22 cellular contexts compared by ENCODE assay signal in the genomic region with DNA sequence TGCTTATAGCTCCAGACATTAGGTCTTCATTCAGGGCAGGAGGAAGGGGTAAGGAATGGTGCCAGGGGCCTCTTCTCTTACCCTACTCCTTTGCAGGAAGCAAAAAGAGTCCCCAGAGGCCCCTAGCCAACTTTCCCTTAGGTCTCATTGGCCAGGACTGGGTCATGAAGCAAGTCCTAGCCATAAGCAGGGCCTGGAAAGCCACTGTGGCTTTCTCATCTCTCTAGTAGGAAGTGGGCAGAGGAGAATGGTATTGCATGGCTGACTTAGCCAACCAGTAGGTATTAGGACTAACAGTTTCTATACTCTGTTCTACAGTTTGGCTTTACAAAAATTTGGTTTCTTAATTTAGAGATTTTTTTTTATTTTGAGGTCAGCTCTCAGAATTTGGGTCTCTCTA. TPM values are rescaled to one million over a fixed set of nuclear protein-coding genes. Genes with fewer than 3 reads are reported as not detected.
DNase-seq lines count a peak whose midpoint lies in the region; ATAC-seq, FAIRE-seq and TF ChIP-seq lines count a peak whose summit lies in the region.
"Had no signal": no experiment of that assay in that cellular context is flagged by ENCODE, and none has a peak within 500 bp of the region (broad histone marks: within the 10 kb centered on the region; RNA-seq: fewer than 3 reads in every experiment).

No MANE protein-coding gene starts in this region.

- no peaks in the 10 kb centered on the region for H3K36me3 ChIP-seq in GM12878 (ENCODE audit: control insufficient read depth in 2 of 2, insufficient read depth in 2 of 2, low read length in 1 of 2)
- no peaks in the 10 kb centered on the region for H3K36me3 ChIP-seq in psoas muscle (ENCODE audit: insufficient read depth in 1 of 2, low read depth in 1 of 2)
- no peaks in the 10 kb centered on the region for H3K36me3 ChIP-seq in gastrocnemius medialis

- BruUV-seq in GM12878 (replicated peaks; lab: Mats Ljungman, UMichigan): no TSS peak

- ATAC-seq in GM18858 (IDR thresholded peaks at IDR 0.05; ENCODE audit: unreplicated experiment) (peak; percentile 63), GM12878 (peak; percentile 61), psoas muscle (no peak), gastrocnemius medialis (no peak)
- ATAC-seq: Panc1, Right ventricle myocardium inferior, SK-N-SH treated with all-trans-retinoic acid at 6 μM for 48 hours, T-helper 17 cell had no signal

- no peak overlapping the region for H2AFZ ChIP-seq in GM12878 (ENCODE audit: control insufficient read depth, low read depth, low read length)

- H3K27ac ChIP-seq in GM12878 (ENCODE audit: control insufficient read depth, insufficient read depth) (no peak overlapping the region), psoas muscle (no peak overlapping the region), gastrocnemius medialis (no peak overlapping the region)

- TF ChIP-seq EP300 in GM12878 (IDR thresholded peaks at IDR 0.05; ENCODE audit: borderline replicate concordance in 1 of 2, control insufficient read depth in 1 of 2, low read depth in 2 of 2, low read length in 2 of 2): no peak

- POLR2A ChIA-PET in GM12878 (lab: Charles Lee): no interaction called here

- SMC1A ChIA-PET in GM12878 (lab: Charles Lee; ENCODE audit: uncharacterized antibody, unreplicated experiment): interaction anchor here (1.0 to 1.9 kb wide), 4 partner anchors 11 to 254 kb away, joined by 3 to 7 read pairs (median 4); no protein-coding TSS in a partner anchor

- H3K4me3 ChIP-seq in Jurkat, Clone E6-1 (ENCODE audit: low read length): no peak overlapping the region
- H3K4me3 ChIP-seq in NB4 (ENCODE audit: low read depth, low read length) (no peak overlapping the region), GM12878 (no peak overlapping the region), psoas muscle (no peak overlapping the region), gastrocnemius medialis (no peak overlapping the region)

- no peak for FAIRE-seq in GM12878 (lab: Jason Lieb, UNC)
- FAIRE-seq: D721Med, H1 had no signal

- in situ Hi-C loops in GM12878 (cut with MboI) (no loop called here), gastrocnemius medialis (cut with MboI; ENCODE audit: low sequenced_read_pairs in 4 of 4) (no loop called here)

- no peaks in the 10 kb centered on the region for H3K27me3 ChIP-seq in GM12878 (replicated peaks in 1 of 2; ENCODE audit: control insufficient read depth in 2 of 2, insufficient read depth in 2 of 2, low read length in 1 of 2)
- no peaks in the 10 kb centered on the region for H3K27me3 ChIP-seq in psoas muscle (ENCODE audit: insufficient read depth in 3 of 3, low read length in 2 of 3)
- no peaks in the 10 kb centered on the region for H3K27me3 ChIP-seq in gastrocnemius medialis

- peak; percentile 20 for DNase-seq in Jurkat, Clone E6-1 (ENCODE audit: low read depth, low spot score)
- DNase-seq in NB4 (ENCODE audit: low read depth) (peak; percentile 86), GM12878 (ENCODE audit: low read depth, low spot score) (no peak), NCI-H526 treated with DMSO at 0.1 percent for 48 hours (lab: John Stamatoyannopoulos, UW) (no peak), psoas muscle (no peak), gastrocnemius medialis (no peak)
- DNase-seq: CD8-positive, alpha-beta memory T cell; DMS79; KG1; NCI-H1417; NCI-H187 treated with DMSO at 0.1 percent for 48 hours; NCI-H69; T-helper 17 cell had no signal

- no peaks in the 10 kb centered on the region for H3K9me3 ChIP-seq in GM12878 (replicated peaks; ENCODE audit: control insufficient read depth, insufficient read depth, low read length)
- H3K9me3 ChIP-seq in psoas muscle: no peaks in the 10 kb centered on the region
- no peaks in the 10 kb centered on the region for H3K9me3 ChIP-seq in gastrocnemius medialis

- CTCF ChIA-PET in GM12878 (lab: Yijun Ruan, JAX): interaction anchor here (1.4 to 2.1 kb wide), 2 partner anchors 16 to 356 kb away, joined by 3 to 10 read pairs; no protein-coding TSS in a partner anchor

- no peaks in the 10 kb centered on the region for H3K79me2 ChIP-seq in GM12878 (ENCODE audit: control insufficient read depth, insufficient read depth, low read length)

- TF ChIP-seq POLR2A in NB4 (IDR thresholded peaks at IDR 0.05; ENCODE audit: extremely low read depth, insufficient read length) (no peak), GM12878 (IDR thresholded peaks at IDR 0.05; ENCODE audit: low read depth, low read length) (no peak), gastrocnemius medialis (IDR thresholded peaks at IDR 0.05) (no peak)

- RAD21 ChIA-PET in GM12878 (lab: Charles Lee; ENCODE audit: unreplicated experiment): interaction anchor here (1.1 kb wide), 1 partner anchor 150 kb away, joined by 3 read pairs; no protein-coding TSS in a partner anchor

- H3K4me1 ChIP-seq in GM12878 (ENCODE audit: control insufficient read depth, insufficient read depth, low read length) (no peaks in the 10 kb centered on the region), psoas muscle (no peaks in the 10 kb centered on the region), gastrocnemius medialis (no peaks in the 10 kb centered on the region)

- H3K4me2 ChIP-seq in GM12878 (ENCODE audit: control insufficient read depth, insufficient read depth): no peak overlapping the region

- H3K9ac ChIP-seq in GM12878 (ENCODE audit: control insufficient read depth, insufficient read depth, low read length): no peak overlapping the region

- TF ChIP-seq RAD21 in GM12878 (IDR thresholded peaks at IDR 0.05; ENCODE audit: insufficient read depth, low read depth, low read length): no peak

- intact Hi-C loops in GM12878 (cut with micrococcal nuclease; ENCODE audit: unreplicated experiment): no loop called here
- intact Hi-C loops in psoas muscle (cut with DNase I): no loop called here
- intact Hi-C loops in gastrocnemius medialis (cut with DNase I; ENCODE audit: low total_unique reads): no loop called here

- no peak for TF ChIP-seq CTCF in NB4 (IDR thresholded peaks at IDR 0.05; ENCODE audit: low read depth, low read length)
- TF ChIP-seq CTCF in GM12878 (IDR thresholded peaks at IDR 0.05 in 2 of 3, conservative IDR thresholded peaks at IDR 0.05 in 1 of 3; ENCODE audit: control insufficient read depth in 2 of 3, extremely low read depth in 1 of 3, insufficient read depth in 1 of 3, low read depth in 3 of 3, low read length in 3 of 3): no peak
- TF ChIP-seq CTCF in psoas muscle (IDR thresholded peaks at IDR 0.05): no peak
- TF ChIP-seq CTCF in gastrocnemius medialis (IDR thresholded peaks at IDR 0.05 in 4 of 5, conservative IDR thresholded peaks at IDR 0.05 in 1 of 5): no peak

- no peaks in the 10 kb centered on the region for H4K20me1 ChIP-seq in GM12878 (ENCODE audit: control insufficient read depth, insufficient read depth)

RNA-seq across cellular contexts. Expression of gene FAM228A, which starts 4.8 kb away (rescaled TPM):
- not detected for polyA plus RNA-seq in Jurkat, Clone E6-1 (2012; ENCODE audit: insufficient read depth, insufficient read length)
- 0.98 and 1.3 TPM in 2 replicates for total RNA-seq in GM12878 (2013; cell fraction: nucleolus; rRNA removed)
- 0.11 TPM in 1 of 2 replicates, not detected in the other for total RNA-seq in GM12878 (2014; rRNA removed)
- total RNA-seq in GM12878 (2014; rRNA removed; fragmentation: Illumina TruSeq; extraction: Trizol): not detected in 2 replicates
- not detected in 2 replicates for total RNA-seq in GM12878 (2021)
- polyA plus RNA-seq in GM12878 (2011; ENCODE audit: low read depth): not detected
- polyA plus RNA-seq in GM12878 (2011; rRNA removed): not detected in 2 replicates
- polyA plus RNA-seq in GM12878 (2011; cell fraction: cytosol; rRNA removed): not detected in 2 replicates
- 0.13 TPM in 1 of 2 replicates, not detected in the other for polyA plus RNA-seq in GM12878 (2011; cell fraction: nucleus; rRNA removed)
- not detected in 2 replicates for polyA plus RNA-seq in GM12878 (2012)
- polyA plus RNA-seq in GM12878 (2014; fragmentation: Illumina TruSeq; extraction: Trizol): 0.06 TPM in 1 of 2 replicates, not detected in the other
- polyA plus RNA-seq in GM12878 (2014; fragmentation: Nextera tagmentation; extraction: Ambion mirVana): not detected
- polyA plus RNA-seq in GM12878 (2014; rRNA removed): not detected in 2 replicates
- polyA plus RNA-seq in GM12878 (2016; fragmentation: Nextera tagmentation; extraction: Ambion mirVana): not detected
- not detected in 2 replicates for polyA minus RNA-seq in GM12878 (2011; rRNA and poly(A)+ RNA removed)
- polyA minus RNA-seq in GM12878 (2011; cell fraction: cytosol; rRNA and poly(A)+ RNA removed): not detected in 2 replicates
- polyA minus RNA-seq in GM12878 (2011; cell fraction: nucleus; rRNA and poly(A)+ RNA removed): not detected in 2 replicates
- total RNA-seq in psoas muscle: under 1 TPM in 3 of 4 donors, not detected in 1; 0.50 to 0.69 (median 0.58) TPM
- polyA plus RNA-seq in psoas muscle: under 1 TPM; 0.04 to 0.24 (median 0.23) TPM
- total RNA-seq in gastrocnemius medialis: under 1 TPM in 2 of 4 donors, not detected in 2; 0.39 to 0.41 TPM
- total RNA-seq: B cell; CD8-positive, alpha-beta memory T cell; G401; H1; MCF 10A had no signal
- polyA plus RNA-seq: CD8-positive, alpha-beta memory T cell; H1 had no signal

RNA-seq across cellular contexts. Expression of gene FAM228B, which starts 56.4 kb away (rescaled TPM):
- 3.1 TPM for polyA plus RNA-seq in Jurkat, Clone E6-1 (2012; ENCODE audit: insufficient read depth, insufficient read length)
- 26.7 and 29.3 TPM in 2 replicates for total RNA-seq in GM12878 (2013; cell fraction: nucleolus; rRNA removed)
- total RNA-seq in GM12878 (2014; rRNA removed) (7.7 and 8.2 TPM in 2 replicates), GM12878 (2014; rRNA removed; fragmentation: Illumina TruSeq; extraction: Trizol) (7.2 and 10.8 TPM in 2 replicates), GM12878 (2021) (8.8 TPM in 2 replicates), psoas muscle (10 to 100 TPM; 12.4 to 30.1 (median 12.8) TPM), gastrocnemius medialis (1 to 10 TPM; 3.0 to 6.7 (median 4.3) TPM)
- polyA plus RNA-seq in GM12878 (2011; ENCODE audit: low read depth): 8.3 TPM
- polyA plus RNA-seq in GM12878 (2011; rRNA removed) (3.9 and 6.9 TPM in 2 replicates), GM12878 (2014; fragmentation: Illumina TruSeq; extraction: Trizol) (5.5 and 10.3 TPM in 2 replicates), GM12878 (2014; fragmentation: Nextera tagmentation; extraction: Ambion mirVana) (1 to 10 TPM; 5.1 to 5.8 TPM), GM12878 (2014; rRNA removed) (4.2 and 6.4 TPM in 2 replicates), GM12878 (2016; fragmentation: Nextera tagmentation; extraction: Ambion mirVana) (10 to 100 TPM in 1 of 2 experiments, 1 to 10 TPM in 1; 7.8 to 11.0 TPM), psoas muscle (1 to 10 TPM; 2.5 to 6.9 (median 5.2) TPM)
- polyA plus RNA-seq in GM12878 (2011; cell fraction: cytosol; rRNA removed): 1.8 TPM in 2 replicates
- 4.1 and 6.0 TPM in 2 replicates for polyA plus RNA-seq in GM12878 (2011; cell fraction: nucleus; rRNA removed)
- 10.2 and 11.4 TPM in 2 replicates for polyA plus RNA-seq in GM12878 (2012)
- polyA minus RNA-seq in GM12878 (2011; rRNA and poly(A)+ RNA removed): 2.3 and 2.4 TPM in 2 replicates
- polyA minus RNA-seq in GM12878 (2011; cell fraction: cytosol; rRNA and poly(A)+ RNA removed): 3.6 TPM in 1 of 2 replicates, not detected in the other
- 4.2 and 6.8 TPM in 2 replicates for polyA minus RNA-seq in GM12878 (2011; cell fraction: nucleus; rRNA and poly(A)+ RNA removed)

RNA-seq across cellular contexts. Expression of gene PFN4, which starts 56.5 kb away (rescaled TPM):
- polyA plus RNA-seq in Jurkat, Clone E6-1 (2012; ENCODE audit: insufficient read depth, insufficient read length): not detected
- not detected in 2 replicates for total RNA-seq in GM12878 (2013; cell fraction: nucleolus; rRNA removed)
- 0.93 and 1.0 TPM in 2 replicates for total RNA-seq in GM12878 (2014; rRNA removed)
- 1.3 and 1.6 TPM in 2 replicates for total RNA-seq in GM12878 (2014; rRNA removed; fragmentation: Illumina TruSeq; extraction: Trizol)
- total RNA-seq in GM12878 (2021): 0.98 and 1.4 TPM in 2 replicates
- not detected for polyA plus RNA-seq in GM12878 (2011; ENCODE audit: low read depth)
- 0.12 and 0.29 TPM in 2 replicates for polyA plus RNA-seq in GM12878 (2011; rRNA removed)
- polyA plus RNA-seq in GM12878 (2011; cell fraction: cytosol; rRNA removed): 0.19 and 0.28 TPM in 2 replicates
- 0.18 and 0.58 TPM in 2 replicates for polyA plus RNA-seq in GM12878 (2011; cell fraction: nucleus; rRNA removed)
- 0.73 and 0.92 TPM in 2 replicates for polyA plus RNA-seq in GM12878 (2012)
- polyA plus RNA-seq in GM12878 (2014; fragmentation: Illumina TruSeq; extraction: Trizol): 0.93 and 1.9 TPM in 2 replicates
- polyA plus RNA-seq in GM12878 (2014; fragmentation: Nextera tagmentation; extraction: Ambion mirVana): under 1 TPM; 0.14 to 0.38 TPM
- 0.99 and 2.3 TPM in 2 replicates for polyA plus RNA-seq in GM12878 (2014; rRNA removed)
- 1 to 10 TPM; 2.1 TPM for polyA plus RNA-seq in GM12878 (2016; fragmentation: Nextera tagmentation; extraction: Ambion mirVana)
- not detected in 2 replicates for polyA minus RNA-seq in GM12878 (2011; rRNA and poly(A)+ RNA removed)
- not detected in 2 replicates for polyA minus RNA-seq in GM12878 (2011; cell fraction: cytosol; rRNA and poly(A)+ RNA removed)
- 3.0 TPM in 1 of 2 replicates, not detected in the other for polyA minus RNA-seq in GM12878 (2011; cell fraction: nucleus; rRNA and poly(A)+ RNA removed)
- under 1 TPM in 3 of 4 donors, not detected in 1; 0.24 to 0.45 (median 0.34) TPM for total RNA-seq in psoas muscle
- 1 to 10 TPM in 1 of 3 donors, under 1 TPM in 2; 0.18 to 1.2 (median 0.35) TPM for polyA plus RNA-seq in psoas muscle
- not detected for total RNA-seq in gastrocnemius medialis
- total RNA-seq: G401, H1, T-helper 17 cell had no signal
- polyA plus RNA-seq: CD8-positive, alpha-beta memory T cell; H1 had no signal

Comparison
In these comparisons a context has a peak if more than half of its experiments do, and no peak if none do; other contexts are left out.
1. ATAC-seq: peak in GM18858 (single experiment) and GM12878 (single experiment); none in psoas muscle (0 of 4) and gastrocnemius medialis (0 of 2).
2. DNase-seq: peak in Jurkat, Clone E6-1 (single experiment) and NB4 (single experiment); none in GM12878 (single experiment), NCI-H526 treated with DMSO at 0.1 percent for 48 hours (single experiment), psoas muscle (0 of 2) and gastrocnemius medialis (0 of 2).